Comparison of ENCODE assay signal across 9 cellular contexts in genomic region chr4:72505314-72505744, GRCh38.
DNase-seq lines count a peak whose midpoint lies in the region; ATAC-seq, FAIRE-seq and TF ChIP-seq lines count a peak whose summit lies in the region.
"Had no signal": no experiment of that assay in that cellular context is flagged by ENCODE, and none has a peak within 500 bp of the region (broad histone marks: within the 10 kb centered on the region; RNA-seq: fewer than 3 reads in every experiment).

No MANE protein-coding gene starts in this region.

- CTCF ChIA-PET in CD8-positive, alpha-beta memory T cell (lab: Charles Lee), result no interaction called here

- peaks cover 3% of the 10 kb centered on the region for H3K4me1 ChIP-seq in ovary (ENCODE audit: insufficient read depth)
- no peaks in the 10 kb centered on the region for H3K4me1 ChIP-seq in CD8-positive, alpha-beta memory T cell (ENCODE audit: insufficient read depth, low read length)

- no peaks in the 10 kb centered on the region for H3K36me3 ChIP-seq in ovary
- no peaks in the 10 kb centered on the region for H3K36me3 ChIP-seq in CD8-positive, alpha-beta memory T cell (ENCODE audit: insufficient read depth, low read length)

- DNase-seq in D721Med (ENCODE audit: insufficient read length, low spot score), result no peak
- DNase-seq in GM19238 (ENCODE audit: insufficient read length, low spot score), result peak; percentile 1
- DNase-seq in RPMI7951 (ENCODE audit: low read depth), result peak; percentile 42
- peak; percentile 69 for DNase-seq in fibroblast of mammary gland (ENCODE audit: low read depth)
- DNase-seq in ovary, result peak in 1 of 5 donors; percentile 19
- no peak for DNase-seq in CD8-positive, alpha-beta memory T cell
- DNase-seq in T-helper 9 cell, result no peak

- TF ChIP-seq POLR2A in ovary (IDR thresholded peaks at IDR 0.05), result no peak

- peak; percentile 69 for TF ChIP-seq CTCF in D721Med (IDR thresholded peaks at IDR 0.05; ENCODE audit: insufficient read depth, missing control alignments)
- TF ChIP-seq CTCF in fibroblast of mammary gland (conservative IDR thresholded peaks at IDR 0.05; ENCODE audit: control insufficient read depth, insufficient read depth, low read depth, low read length), result peak; percentile 92
- TF ChIP-seq CTCF in ovary (IDR thresholded peaks at IDR 0.05), result peak in 2 of 3 donors; percentile 19 to 30

- FAIRE-seq in D721Med (lab: Jason Lieb, UNC), result no peak

- no peak overlapping the region for H3K27ac Mint-ChIP-seq in CD8-positive, alpha-beta memory T cell
- H3K27ac Mint-ChIP-seq: T-helper 1 cell treated with Interleukin-12 subunit alpha and Interleukin-12 subunit beta and Interleukin-4 antibody, amounts not matched to agents 30 μg/mL and 1 μg/mL, for 36 hours had no signal

- H3K27me3 Mint-ChIP-seq in CD8-positive, alpha-beta memory T cell, result no peaks in the 10 kb centered on the region

- TF ChIP-seq EP300 in ovary (IDR thresholded peaks at IDR 0.05), result no peak

- 15 to 22% (median 19%) methylated on average over 3 of the region's 3 CpGs for WGBS in ovary, 3 donors

- POLR2A ChIA-PET in CD8-positive, alpha-beta memory T cell (lab: Charles Lee), result no interaction called here

- no peak overlapping the region for H3K4me3 ChIP-seq in fibroblast of mammary gland (ENCODE audit: control insufficient read depth, low read depth, low read length)
- H3K4me3 ChIP-seq in ovary, result no peak overlapping the region
- no peak overlapping the region for H3K4me3 ChIP-seq in CD8-positive, alpha-beta memory T cell (ENCODE audit: low read length)

- H3K4me3 Mint-ChIP-seq in CD8-positive, alpha-beta memory T cell, result no peak overlapping the region
- H3K4me3 Mint-ChIP-seq: T-helper 1 cell treated with Interleukin-12 subunit alpha and Interleukin-12 subunit beta and Interleukin-4 antibody, amounts not matched to agents 30 μg/mL and 1 μg/mL, for 36 hours had no signal

- H3K36me3 Mint-ChIP-seq in CD8-positive, alpha-beta memory T cell, result no peaks in the 10 kb centered on the region

- peaks cover 0 to 13% (median 3%) of the 10 kb centered on the region in 5 donors for H3K9me3 Mint-ChIP-seq in CD8-positive, alpha-beta memory T cell
- H3K9me3 Mint-ChIP-seq: T-helper 1 cell treated with Interleukin-12 subunit alpha and Interleukin-12 subunit beta and Interleukin-4 antibody, amounts not matched to agents 30 μg/mL and 1 μg/mL, for 36 hours had no signal

- no peaks in the 10 kb centered on the region for H3K4me1 Mint-ChIP-seq in CD8-positive, alpha-beta memory T cell

- intact Hi-C loops in ovary (cut with DNase I), result no loop called here

- H3K27ac ChIP-seq in ovary, result no peak overlapping the region
- no peak overlapping the region for H3K27ac ChIP-seq in CD8-positive, alpha-beta memory T cell (ENCODE audit: low read depth, low read length)

- H3K9me3 ChIP-seq in ovary, result no peaks in the 10 kb centered on the region
- H3K9me3 ChIP-seq in CD8-positive, alpha-beta memory T cell (ENCODE audit: low read length), result no peaks in the 10 kb centered on the region

- no peaks in the 10 kb centered on the region for H3K27me3 ChIP-seq in ovary
- H3K27me3 ChIP-seq in CD8-positive, alpha-beta memory T cell (ENCODE audit: insufficient read depth, low read length, poor library complexity, severe bottlenecking), result no peaks in the 10 kb centered on the region

- ATAC-seq in HG03342 (IDR thresholded peaks at IDR 0.05; ENCODE audit: unreplicated experiment), result peak; percentile 88

Comparison
In these comparisons a context has a peak if more than half of its experiments do, and no peak if none do; other contexts are left out.
1. DNase-seq: peak in GM19238 (single experiment), RPMI7951 (single experiment) and fibroblast of mammary gland (single experiment); none in D721Med (single experiment), CD8-positive, alpha-beta memory T cell (0 of 5) and T-helper 9 cell (single experiment).
2. CTCF ChIP-seq: peak in every context shown above with its lines; median percentile 92 in fibroblast of mammary gland; 69 in D721Med; 24 in ovary.